ENCODE assay signal across 25 cellular contexts in genomic region chr19:20103091-20103501, GRCh38. TPM values are rescaled to one million over a fixed set of nuclear protein-coding genes. Genes with fewer than 3 reads are reported as not detected.
DNase-seq lines count a peak whose midpoint lies in the region; ATAC-seq, FAIRE-seq and TF ChIP-seq lines count a peak whose summit lies in the region.
"Had no signal": no experiment of that assay in that cellular context is flagged by ENCODE, and none has a peak within 500 bp of the region (broad histone marks: within the 10 kb centered on the region; RNA-seq: fewer than 3 reads in every experiment).

No MANE protein-coding gene starts in this region.

- H3K4me2 ChIP-seq in H9 (ENCODE audit: insufficient read depth, insufficient read length, low read length): no peak overlapping the region

- no peak overlapping the region for H3K14ac ChIP-seq in H9 (ENCODE audit: insufficient read depth, low read length)

- no peak overlapping the region for H2BK15ac ChIP-seq in H9 (ENCODE audit: low read depth, low read length)

- H2AK5ac ChIP-seq in H9 (ENCODE audit: insufficient read length, low read length): no peak overlapping the region

- ATAC-seq in HG02763 (IDR thresholded peaks at IDR 0.05; ENCODE audit: unreplicated experiment): no peak
- ATAC-seq: Right ventricle myocardium inferior had no signal

- H3T11ph ChIP-seq in H9 (ENCODE audit: low read length): no peak overlapping the region

- H3K36me3 Mint-ChIP-seq in H9 (ENCODE audit: insufficient read depth in 1 of 3, low read depth in 3 of 3): peaks cover 89 to 92% (median 92%) of the 10 kb centered on the region in 3 experiments

- H4K8ac ChIP-seq in H9 (replicated peaks; ENCODE audit: insufficient read length, low read depth, low read length): no peak overlapping the region

- H4K91ac ChIP-seq in H9 (ENCODE audit: insufficient read length, low read depth, low read length): no peak overlapping the region

- WGBS in H9 (ENCODE audit: extremely low coverage, insufficient read length, low lambda C conversion rate): no CpG with 5 or more reads among the region's 5 CpGs

- no peak overlapping the region for H3K23ac ChIP-seq in H9 (ENCODE audit: insufficient read length, low read depth, low read length)

- no peak overlapping the region for H3K56ac ChIP-seq in H9 (ENCODE audit: insufficient read length, low read depth, low read length)

- no peaks in the 10 kb centered on the region for H4K20me1 ChIP-seq in H9 (ENCODE audit: control insufficient read depth, insufficient read depth, insufficient read length)

- H2BK5ac ChIP-seq in H9 (ENCODE audit: insufficient read length, low read length): no peak overlapping the region

- H3K9me3 Mint-ChIP-seq in H9: peaks cover 38 to 84% of the 10 kb centered on the region in 2 experiments

- no peaks in the 10 kb centered on the region for H3K36me3 ChIP-seq in bronchial epithelial cell (ENCODE audit: control insufficient read depth, insufficient read depth, low read length)

- H3K4me1 Mint-ChIP-seq in H9: peaks cover 13 to 28% of the 10 kb centered on the region in 2 experiments

- H3K27ac Mint-ChIP-seq in H9: peak overlapping the region in 1 of 3 experiments; percentile 73; a peak in 3 of 7 replicates

- H2BK120ac ChIP-seq in H9 (ENCODE audit: low read depth, low read length, poor library complexity, severe bottlenecking): no peak overlapping the region

- H2BK12ac ChIP-seq in H9 (ENCODE audit: insufficient read length, low read depth, low read length): no peak overlapping the region

- peaks cover 28% of the 10 kb centered on the region for H3K9me3 ChIP-seq in H9 (ENCODE audit: control insufficient read depth, low read depth, low read length)

- H3K79me2 ChIP-seq in H9 (ENCODE audit: insufficient read depth, low read length): peaks cover 29% of the 10 kb centered on the region; the same call in 1 of the 2 replicates

- DNase-seq in H9 (peak; percentile 62), bronchial epithelial cell (ENCODE audit: low read depth) (peak; percentile 63), iPS DF 19.7 (ENCODE audit: low read depth, low spot score) (peak; percentile 61), renal cortical epithelial cell (ENCODE audit: low read depth) (peak; percentile 11), SHP77 treated with DMSO at 0.1 percent for 48 hours (lab: John Stamatoyannopoulos, UW) (no peak), NCI-H2029 treated with DMSO at 0.1 percent for 48 hours (lab: John Stamatoyannopoulos, UW) (no peak)
- no peak for DNase-seq in activated naive CD4-positive, alpha-beta T cell (lab: John Stamatoyannopoulos, UW)
- DNase-seq: ACHN; DMS79 treated with DMSO at 0.1 percent for 48 hours; H7; Kasumi-1; MM.1S; NCI-H1092; NCI-H146; NCI-H2081; NCI-H510A; NCI-H748 treated with DMSO at 0.1 percent for 48 hours; NK-92 treated with Interleukin-12 subunit alpha and Interleukin-12 subunit beta, amount 100 ng/mL, for 24 hours had no signal

- no peak for TF ChIP-seq CTCF in H9 (conservative IDR thresholded peaks at IDR 0.05)
- TF ChIP-seq CTCF in bronchial epithelial cell (IDR thresholded peaks at IDR 0.05; ENCODE audit: insufficient read depth, low read length, severe bottlenecking): no peak

- no peak overlapping the region for H4K5ac ChIP-seq in H9 (ENCODE audit: insufficient read length, low read depth, low read length)

- no peak overlapping the region for H3K4ac ChIP-seq in H9 (ENCODE audit: low read depth, low read length)

- H3K27me3 Mint-ChIP-seq in H9 (ENCODE audit: low read depth): no peaks in the 10 kb centered on the region

- peaks cover 4% of the 10 kb centered on the region for H3K4me1 ChIP-seq in H9 (ENCODE audit: insufficient read depth, low read length)

- H2BK20ac ChIP-seq in H9 (ENCODE audit: low read depth, low read length, poor library complexity, severe bottlenecking): no peak overlapping the region

- no peaks in the 10 kb centered on the region for H3K27me3 ChIP-seq in H9 (ENCODE audit: insufficient read depth, low read length)
- H3K27me3 ChIP-seq in bronchial epithelial cell (ENCODE audit: control insufficient read depth, insufficient read depth, low read length): no peaks in the 10 kb centered on the region

- no peak overlapping the region for H3K4me3 Mint-ChIP-seq in H9

- peaks cover 12% of the 10 kb centered on the region for H3K79me1 ChIP-seq in H9 (ENCODE audit: insufficient read depth, low read depth, low read length, poor library complexity, severe bottlenecking)

- H3K27ac ChIP-seq in H9 (ENCODE audit: insufficient read length, low read depth, low read length): no peak overlapping the region
- H3K27ac ChIP-seq: C4-2B, HL-60 had no signal

- H2AFZ ChIP-seq in H9 (ENCODE audit: low read length): no peak overlapping the region

- no peak overlapping the region for H3K9ac ChIP-seq in H9 (ENCODE audit: extremely low read depth, insufficient read length, low read length)

- no peak overlapping the region for H3K4me3 ChIP-seq in bronchial epithelial cell (ENCODE audit: low read depth, low read length)

- H3K18ac ChIP-seq in H9 (ENCODE audit: insufficient read length, low read depth, low read length): no peak overlapping the region

- no peaks in the 10 kb centered on the region for H3K23me2 ChIP-seq in H9 (ENCODE audit: insufficient read length, low read depth, low read length, poor library complexity, severe bottlenecking)

- FAIRE-seq in bronchial epithelial cell (lab: Jason Lieb, UNC): no peak
- FAIRE-seq: G401.6, HTR-8/SVneo, RCC 7860 had no signal

RNA-seq across cellular contexts. Expression of gene ZNF90, which starts 25.3 kb away (rescaled TPM):
- 80.1 and 88.7 TPM in 2 replicates for total RNA-seq in H9 (2021)
- total RNA-seq in bronchial epithelial cell: 2.1 and 2.7 TPM in 2 replicates
- total RNA-seq in renal cortical epithelial cell: 3.6 and 4.0 TPM in 2 replicates

Comparison
In these comparisons a context has a peak if more than half of its experiments do, and no peak if none do; other contexts are left out.
1. DNase-seq: peak in H9 (single experiment), bronchial epithelial cell (single experiment), iPS DF 19.7 (single experiment) and renal cortical epithelial cell (single experiment); none in activated naive CD4-positive, alpha-beta T cell (0 of 4), SHP77 treated with DMSO at 0.1 percent for 48 hours (single experiment) and NCI-H2029 treated with DMSO at 0.1 percent for 48 hours (single experiment).
2. RNA of gene ZNF90, which starts 25.3 kb away (total RNA-seq): 80.1 to 88.7 TPM in H9; 3.6 to 4.0 TPM in renal cortical epithelial cell and 2.1 to 2.7 TPM in bronchial epithelial cell; every median in the first group is over 10 times any median in the second.